In the genomic region with DNA sequence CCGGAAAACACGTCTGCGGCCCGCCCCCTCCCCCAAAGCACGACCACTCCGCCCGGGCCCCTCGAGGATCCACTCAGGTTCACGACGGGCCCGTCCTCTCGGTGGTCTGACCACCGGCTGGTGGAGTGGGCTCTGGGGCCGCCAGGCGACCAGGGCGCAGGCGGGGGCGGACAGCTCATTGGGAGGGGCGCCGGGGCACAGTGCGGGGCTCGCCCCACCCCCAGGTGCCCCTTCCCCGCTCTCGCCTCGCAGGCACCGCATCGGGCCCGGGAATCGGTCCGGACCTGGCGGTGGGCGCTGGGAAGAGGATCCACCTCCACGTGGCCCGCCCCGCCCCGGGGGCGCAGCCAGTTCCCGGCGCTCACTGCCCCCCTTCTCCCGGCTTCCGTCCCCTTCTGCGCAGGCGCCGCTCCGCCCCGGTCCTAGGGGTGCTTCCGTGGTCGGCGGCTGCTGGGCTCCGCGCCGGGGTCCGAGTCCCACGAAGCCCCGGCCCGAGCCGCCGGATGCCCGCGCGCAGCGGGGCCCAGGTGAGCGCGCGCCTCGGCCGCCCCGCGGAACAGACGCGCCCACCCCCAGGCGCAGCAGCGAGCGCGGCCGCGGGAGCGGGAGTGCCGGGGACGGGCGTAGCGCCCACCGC, we compare ENCODE assay signal across 8 cellular contexts. TPM values are rescaled to one million over a fixed set of nuclear protein-coding genes. Genes with fewer than 3 reads are reported as not detected.
DNase-seq lines count a peak whose midpoint lies in the region; ATAC-seq, FAIRE-seq and TF ChIP-seq lines count a peak whose summit lies in the region.

A gene with protein sequence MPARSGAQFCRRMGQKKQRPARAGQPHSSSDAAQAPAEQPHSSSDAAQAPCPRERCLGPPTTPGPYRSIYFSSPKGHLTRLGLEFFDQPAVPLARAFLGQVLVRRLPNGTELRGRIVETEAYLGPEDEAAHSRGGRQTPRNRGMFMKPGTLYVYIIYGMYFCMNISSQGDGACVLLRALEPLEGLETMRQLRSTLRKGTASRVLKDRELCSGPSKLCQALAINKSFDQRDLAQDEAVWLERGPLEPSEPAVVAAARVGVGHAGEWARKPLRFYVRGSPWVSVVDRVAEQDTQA (plus strand): TSS at position 419 of the 637 bp plus-strand sequence. CDS start 85 bp downstream, at position 504.

- H3K9me3 ChIP-seq in BE2C = no peaks in the 10 kb centered on the region
- no peaks in the 10 kb centered on the region for H3K9me3 ChIP-seq in mucosa of stomach (ENCODE audit: control insufficient read depth, low read length)

- H3K36me3 ChIP-seq in BE2C (no peaks in the 10 kb centered on the region), mucosa of stomach (ENCODE audit: control insufficient read depth, insufficient read depth, low read length) (no peaks in the 10 kb centered on the region)

- DNase-seq in BE2C = peak; percentile 88
- peak; percentile 99 for DNase-seq in GM19239 (ENCODE audit: insufficient read length, low spot score)
- peak; percentile 84 for DNase-seq in OCI-M1 (lab: John Stamatoyannopoulos, UW)
- peak; percentile 85 for DNase-seq in activated T-cell treated with anti-CD3 and anti-CD28 coated beads for 48 hours (ENCODE audit: low read depth)
- peak; percentile 75 to 80 for DNase-seq in erythroblast (lab: John Stamatoyannopoulos, UW)
- DNase-seq in stimulated activated CD8-positive, alpha-beta memory T cell treated with anti-CD3 and anti-CD28 coated beads, Interleukin-4, amount 100 ng/mL, for 48 hours = peak; percentile 88

- peak; percentile 84 for FAIRE-seq in GM19239 (lab: Jason Lieb, UNC)

- H3K4me1 ChIP-seq in BE2C = peaks cover 14% of the 10 kb centered on the region
- H3K4me1 ChIP-seq in mucosa of stomach (ENCODE audit: control insufficient read depth, insufficient read depth, low read length) = peaks cover 58% of the 10 kb centered on the region

- H3K27me3 ChIP-seq in BE2C (peaks cover 1% of the 10 kb centered on the region), mucosa of stomach (ENCODE audit: control insufficient read depth, insufficient read depth, low read length) (peaks cover 6% of the 10 kb centered on the region)

- peak; percentile 68 for TF ChIP-seq POLR2A in erythroblast (IDR thresholded peaks at IDR 0.05; ENCODE audit: low read length)

- no peak for TF ChIP-seq CTCF in BE2C (IDR thresholded peaks at IDR 0.05; ENCODE audit: low read depth, low read length)

- peak within 1 kb of the TSS; percentile 71 for H3K9ac ChIP-seq in mucosa of stomach (ENCODE audit: low read length)

- peak; percentile 40 for ATAC-seq in HG03469 (IDR thresholded peaks at IDR 0.05; ENCODE audit: unreplicated experiment)

- peak within 1 kb of the TSS; percentile 67 for H3K4me3 ChIP-seq in BE2C (ENCODE audit: low read depth, low read length)
- peak within 1 kb of the TSS; percentile 66 for H3K4me3 ChIP-seq in mucosa of stomach (ENCODE audit: low read length)

RNA-seq across cellular contexts. Expression of the gene that starts here (rescaled TPM):
- 40.8 TPM for polyA plus RNA-seq in BE2C (2012; ENCODE audit: insufficient read depth, insufficient read length, low read depth)

Comparison
In these comparisons a context has a peak if more than half of its experiments do, and no peak if none do; other contexts are left out.
1. Peak in every context shown above with its lines: DNase-seq, ATAC-seq and H3K4me3 ChIP-seq.